8 cellular contexts compared by ENCODE assay signal in genomic region chrX:133985164-133986007, GRCh38. TPM values are rescaled to one million over a fixed set of nuclear protein-coding genes. Genes with fewer than 3 reads are reported as not detected.
A peak's percentile ranks its signal among the peaks of the same experiment; 100 is the strongest.
DNase-seq lines count a peak whose midpoint lies in the region; ATAC-seq, FAIRE-seq and TF ChIP-seq lines count a peak whose summit lies in the region.

GPC3 (minus strand) TSS chrX:133985594.

- H3K27me3 ChIP-seq in SK-N-SH (ENCODE audit: insufficient read depth) (peaks cover 35% of the 10 kb centered on the region), small intestine (ENCODE audit: control insufficient read depth in 2 of 2, insufficient read depth in 2 of 2, low read length in 2 of 2) (peaks cover 0 to 7% of the 10 kb centered on the region in 2 donors), PC-9 (ENCODE audit: insufficient read depth, low read depth) (no peaks in the 10 kb centered on the region; the same call in 1 of the 2 replicates)

- H3K4me1 ChIP-seq in SK-N-SH (ENCODE audit: control insufficient read depth in 1 of 2, insufficient read depth in 2 of 2, low read depth in 1 of 2, low read length in 1 of 2) = no peaks in the 10 kb centered on the region; a peak in 1 of 4 replicates
- no peaks in the 10 kb centered on the region for H3K4me1 ChIP-seq in small intestine (ENCODE audit: control insufficient read depth in 2 of 2, insufficient read depth in 1 of 2, low read depth in 1 of 2, low read length in 1 of 2)
- H3K4me1 ChIP-seq in PC-9 (replicated peaks; ENCODE audit: insufficient read depth) = no peaks in the 10 kb centered on the region

- H4K20me1 ChIP-seq in SK-N-SH (ENCODE audit: insufficient read depth) = no peaks in the 10 kb centered on the region
- H4K20me1 ChIP-seq in PC-9 (ENCODE audit: insufficient read depth) = no peaks in the 10 kb centered on the region

- H3K4me3 ChIP-seq in SK-N-SH (ENCODE audit: low read depth in 2 of 2, low read length in 1 of 2) (peak within 1 kb of the TSS in 1 of 2 experiments; percentile 43; a peak in 3 of 4 replicates), astrocyte of the cerebellum (ENCODE audit: low read depth, low read length) (peak within 1 kb of the TSS; percentile 24), iPS-18c (ENCODE audit: insufficient read depth, low read depth, low read length) (peak within 1 kb of the TSS; percentile 48), small intestine (ENCODE audit: low read depth in 1 of 2, low read length in 2 of 2) (peak within 1 kb of the TSS in 1 of 2 donors; percentile 21), PC-9 (no peak within 1 kb of the TSS)

- in situ Hi-C loops in astrocyte of the cerebellum (cut with HindIII; ENCODE audit: low sequenced_read_pairs) = no loop called here

- no peak for TF ChIP-seq RAD21 in SK-N-SH (IDR thresholded peaks at IDR 0.05; ENCODE audit: low read length)

- no peak for FAIRE-seq in small intestine (lab: Jason Lieb, UNC)

- CTCF ChIA-PET in SK-N-SH (lab: Yijun Ruan, JAX) (interaction anchor here (1.0 to 1.1 kb wide), 2 partner anchors 41 to 194 kb away, joined by 3 to 6 read pairs; no protein-coding TSS in a partner anchor), PC-9 (lab: Charles Lee) (no interaction called here)

- POLR2A ChIA-PET in SK-N-SH (lab: Yijun Ruan, JAX) (no interaction called here), PC-9 (lab: Charles Lee; ENCODE audit: unreplicated experiment) (no interaction called here)

- no peaks in the 10 kb centered on the region for H3K36me3 ChIP-seq in SK-N-SH (replicated peaks in 1 of 2; ENCODE audit: control insufficient read depth in 1 of 2, insufficient read depth in 2 of 2, low read length in 1 of 2)
- no peaks in the 10 kb centered on the region for H3K36me3 ChIP-seq in small intestine (ENCODE audit: control insufficient read depth in 2 of 2, insufficient read depth in 2 of 2, low read length in 2 of 2)
- no peaks in the 10 kb centered on the region for H3K36me3 ChIP-seq in PC-9 (ENCODE audit: low read depth)

- ATAC-seq in HG02870 (IDR thresholded peaks at IDR 0.05; ENCODE audit: unreplicated experiment) = no peak

- TF ChIP-seq CTCF in SK-N-SH (IDR thresholded peaks at IDR 0.05) (no peak), astrocyte of the cerebellum (IDR thresholded peaks at IDR 0.05; ENCODE audit: low read depth, low read length, missing control alignments) (no peak), PC-9 (conservative IDR thresholded peaks at IDR 0.05) (no peak)

- H3K9me2 ChIP-seq in SK-N-SH (no peaks in the 10 kb centered on the region), PC-9 (ENCODE audit: insufficient read depth) (no peaks in the 10 kb centered on the region)

- WGBS in SK-N-SH (ENCODE audit: low lambda C conversion rate) = 47% methylated on average over 28 of the region's 90 CpGs
- 2 to 60% (median 20%) methylated on average over 16 to 90 of the region's 90 CpGs for WGBS in small intestine, 3 donors

- H3K9me3 ChIP-seq in SK-N-SH (no peaks in the 10 kb centered on the region), iPS-18c (ENCODE audit: control insufficient read depth, insufficient read depth, low read length) (peaks cover 7% of the 10 kb centered on the region), small intestine (ENCODE audit: control insufficient read depth, low read depth) (no peaks in the 10 kb centered on the region), PC-9 (ENCODE audit: insufficient read depth, low read depth) (no peaks in the 10 kb centered on the region)

- no peaks in the 10 kb centered on the region for H3K79me2 ChIP-seq in SK-N-SH (ENCODE audit: insufficient read depth)
- no peaks in the 10 kb centered on the region for H3K79me2 ChIP-seq in PC-9 (ENCODE audit: low read depth)

- no peak within 1 kb of the TSS; a peak in 1 of 4 replicates for H3K27ac ChIP-seq in SK-N-SH (ENCODE audit: low read depth in 2 of 2, low read length in 1 of 2)
- H3K27ac ChIP-seq in small intestine (ENCODE audit: low read depth in 1 of 2, low read length in 1 of 2) = no peak within 1 kb of the TSS
- no peak within 1 kb of the TSS for H3K27ac ChIP-seq in PC-9

- peak; percentile 50 for DNase-seq in DMS153 (lab: John Stamatoyannopoulos, UW)
- DNase-seq in HT-29 (ENCODE audit: low spot score) = peak; percentile 26
- peak; percentile 86 for DNase-seq in SK-N-SH
- peak; percentile 1 for DNase-seq in astrocyte of the cerebellum (ENCODE audit: low read depth)
- DNase-seq in small intestine = peak; percentile 30
- no peak for DNase-seq in PC-9

- H2AFZ ChIP-seq in SK-N-SH (ENCODE audit: low read depth) = 0 out of 2 replicates have a peak within 1 kb of the TSS, but pooled peaks have one; percentile 31
- no peak within 1 kb of the TSS for H2AFZ ChIP-seq in PC-9

- H3F3A ChIP-seq in SK-N-SH (replicated peaks; ENCODE audit: insufficient read depth) (no peaks in the 10 kb centered on the region), PC-9 (ENCODE audit: insufficient read depth, low read depth) (no peaks in the 10 kb centered on the region)

- BruUV-seq in PC-9 (replicated peaks; lab: Mats Ljungman, UMichigan) = no TSS peak

- H3K9ac ChIP-seq in SK-N-SH = no peak within 1 kb of the TSS

- intact Hi-C loops in PC-9 (cut with micrococcal nuclease; ENCODE audit: unreplicated experiment) = no loop called here

- no peak for TF ChIP-seq EP300 in SK-N-SH (IDR thresholded peaks at IDR 0.05; ENCODE audit: borderline replicate concordance in 1 of 2, low read depth in 1 of 2, low read length in 1 of 2)

- H3K4me2 ChIP-seq in SK-N-SH = peak within 1 kb of the TSS; percentile 55
- H3K4me2 ChIP-seq in PC-9 = no peak within 1 kb of the TSS

TF ChIP-seq in SK-N-SH, 30 proteins besides CTCF, POLR2A, EP300 and RAD21:
- TF ChIP-seq ELF1 (IDR thresholded peaks at IDR 0.05) (no peak), MAX (IDR thresholded peaks at IDR 0.05; ENCODE audit: low read depth) (0 out of 2 replicates have a peak, but pooled peaks have one; percentile 26), TEAD4 (IDR thresholded peaks at IDR 0.05; ENCODE audit: borderline replicate concordance, insufficient read depth) (no peak), NFIC (IDR thresholded peaks at IDR 0.05; ENCODE audit: borderline replicate concordance) (no peak), POLR2AphosphoS5 (IDR thresholded peaks at IDR 0.05; ENCODE audit: low read depth, low read length) (no peak), GABPA (IDR thresholded peaks at IDR 0.05; ENCODE audit: low read depth) (no peak)

RNA-seq across cellular contexts. Expression of gene GPC3, which starts in this region (rescaled TPM):
- total RNA-seq in HT-29 (2014; rRNA removed; shearing (Covaris generic)) = 0.16 and 1.3 TPM in 2 replicates
- polyA plus RNA-seq in SK-N-SH (2012; rRNA removed) (0.86 and 1.4 TPM in 2 replicates), small intestine (10 to 100 TPM in 1 of 3 donors, not detected in 2; 14.3 TPM)
- polyA plus RNA-seq in SK-N-SH (2012; cell fraction: cytosol; rRNA removed) = 1.3 and 1.7 TPM in 2 replicates
- 0.45 and 0.58 TPM in 2 replicates for polyA plus RNA-seq in SK-N-SH (2012; cell fraction: nucleus; rRNA removed)
- total RNA-seq in PC-9 (2021) = not detected in 2 replicates

Comparison
In these comparisons a context has a peak if more than half of its experiments do, and no peak if none do; other contexts are left out.
1. DNase-seq: peak in DMS153 (single experiment), HT-29 (single experiment), SK-N-SH (single experiment), astrocyte of the cerebellum (single experiment) and small intestine (single experiment); none in PC-9 (0 of 2).